19 cellular contexts compared by ENCODE assay signal in genomic region chr1:209993061-209993830, GRCh38. TPM values are rescaled to one million over a fixed set of nuclear protein-coding genes. Genes with fewer than 3 reads are reported as not detected.
"Had no signal": no experiment of that assay in that cellular context is flagged by ENCODE, and none has a peak within 500 bp of the region (broad histone marks: within the 10 kb centered on the region; RNA-seq: fewer than 3 reads in every experiment).

No MANE protein-coding gene starts in this region.

- H3K9me3 ChIP-seq: lower lobe of right lung, right atrium auricular region, transverse colon had no signal

- H3K4me3 ChIP-seq: lower lobe of right lung, right atrium auricular region, transverse colon had no signal

- H3K27ac Mint-ChIP-seq: activated naive CD8-positive, alpha-beta T cell; activated T-helper 1 cell treated with anti-CD3 and anti-CD28 coated beads, Interleukin-12 subunit alpha, Interleukin-12 subunit beta, Interleukin-2, Interleukin-4 antibody, amounts not matched to agents 30 ng/mL and 10 ng/mL and 1 ng/mL, durations not matched to agents 14 hours and 24 hours and 36 hours; natural killer cell treated with Interleukin-12 subunit alpha and Interleukin-12 subunit beta and Interleukin-15 and Interleukin-18, amount 100 ng/mL, for 72 hours; stimulated activated naive CD8-positive, alpha-beta T cell treated with anti-CD3 and anti-CD28 coated beads, Interleukin-15, Interleukin-2, amounts not matched to agents 100 ng/mL and 50 ng/mL, for 24 hours; T-helper 1 cell treated with Interleukin-12 subunit alpha and Interleukin-12 subunit beta and Interleukin-4 antibody, amounts not matched to agents 30 μg/mL and 1 μg/mL, for 36 hours had no signal

- H3K27ac ChIP-seq: lower lobe of right lung, right atrium auricular region, transverse colon had no signal

- H3K4me1 ChIP-seq: lower lobe of right lung, right atrium auricular region, transverse colon had no signal

- H3K9me3 Mint-ChIP-seq: activated T-helper 1 cell treated with anti-CD3 and anti-CD28 coated beads, Interleukin-12 subunit alpha, Interleukin-12 subunit beta, Interleukin-2, Interleukin-4 antibody, amounts not matched to agents 30 ng/mL and 10 ng/mL and 1 ng/mL, durations not matched to agents 14 hours and 24 hours and 36 hours; natural killer cell treated with Interleukin-12 subunit alpha and Interleukin-12 subunit beta and Interleukin-15 and Interleukin-18, amount 100 ng/mL, for 72 hours; stimulated activated naive CD8-positive, alpha-beta T cell treated with anti-CD3 and anti-CD28 coated beads, Interleukin-15, Interleukin-2, amounts not matched to agents 100 ng/mL and 50 ng/mL, for 24 hours; T-helper 1 cell treated with Interleukin-12 subunit alpha and Interleukin-12 subunit beta and Interleukin-4 antibody, amounts not matched to agents 30 μg/mL and 1 μg/mL, for 36 hours had no signal

- H3K36me3 ChIP-seq: lower lobe of right lung, right atrium auricular region, transverse colon had no signal

- ATAC-seq: lower lobe of right lung; natural killer cell treated with Interleukin-12 subunit alpha and Interleukin-12 subunit beta and Interleukin-15 and Interleukin-18, amount 100 ng/mL, for 72 hours had no signal

- H3K4me3 Mint-ChIP-seq: activated naive CD8-positive, alpha-beta T cell; activated T-helper 1 cell treated with anti-CD3 and anti-CD28 coated beads, Interleukin-12 subunit alpha, Interleukin-12 subunit beta, Interleukin-2, Interleukin-4 antibody, amounts not matched to agents 30 ng/mL and 10 ng/mL and 1 ng/mL, durations not matched to agents 14 hours and 24 hours and 36 hours; natural killer cell treated with Interleukin-12 subunit alpha and Interleukin-12 subunit beta and Interleukin-15 and Interleukin-18, amount 100 ng/mL, for 72 hours; stimulated activated naive CD8-positive, alpha-beta T cell treated with anti-CD3 and anti-CD28 coated beads, Interleukin-15, Interleukin-2, amounts not matched to agents 100 ng/mL and 50 ng/mL, for 24 hours; T-helper 1 cell treated with Interleukin-12 subunit alpha and Interleukin-12 subunit beta and Interleukin-4 antibody, amounts not matched to agents 30 μg/mL and 1 μg/mL, for 36 hours had no signal

- H3K27me3 ChIP-seq: right atrium auricular region, transverse colon had no signal

- DNase-seq: activated CD4-positive, alpha-beta T cell treated with anti-CD3 and anti-CD28 coated beads, Interleukin-2, amount 50 U/mL, for 4 hours; activated CD4-positive, CD25-positive, alpha-beta regulatory T cell treated with anti-CD3 and anti-CD28 coated beads, Interleukin-2, amount 50 U/mL, for 72 hours; activated gamma-delta T cell treated with Interleukin-2 at 50 U/mL for 16 hours; cerebellar nuclear complex; effector CD8-positive, alpha-beta T cell; hippocampal formation; lower lobe of right lung; occipital lobe; stimulated activated CD4-positive, alpha-beta T cell treated with anti-CD3 and anti-CD28 coated beads, Interleukin-2, amount 100 ng/mL, for 24 hours; transverse colon had no signal

- H3K36me3 Mint-ChIP-seq: activated naive CD8-positive, alpha-beta T cell; natural killer cell treated with Interleukin-12 subunit alpha and Interleukin-12 subunit beta and Interleukin-15 and Interleukin-18, amount 100 ng/mL, for 72 hours had no signal

RNA-seq across cellular contexts. Expression of gene SYT14, which starts 55.2 kb away (rescaled TPM):
- total RNA-seq: activated CD8-positive, alpha-beta memory T cell treated with anti-CD3 and anti-CD28 coated beads for 36 hours; activated T-helper 1 cell treated with anti-CD3 and anti-CD28 coated beads, Interleukin-12 subunit alpha, Interleukin-12 subunit beta, Interleukin-2, Interleukin-4 antibody, amounts not matched to agents 30 ng/mL and 10 ng/mL and 1 ng/mL, durations not matched to agents 14 hours and 24 hours and 36 hours; bronchial epithelial cell; lower lobe of right lung; mesenteric fat pad; natural killer cell treated with Interleukin-12 subunit alpha and Interleukin-12 subunit beta and Interleukin-15 and Interleukin-18, amount 100 ng/mL, for 72 hours had no signal
